ENCODE assay signal across 9 cellular contexts in genomic region chr10:31939797-31940708, GRCh38. TPM values are rescaled to one million over a fixed set of nuclear protein-coding genes. Genes with fewer than 3 reads are reported as not detected.
A peak's percentile ranks its signal among the peaks of the same experiment; 100 is the strongest.
DNase-seq lines count a peak whose midpoint lies in the region; ATAC-seq and TF ChIP-seq lines count a peak whose summit lies in the region.
"Had no signal": no experiment of that assay in that cellular context is flagged by ENCODE, and none has a peak within 500 bp of the region (broad histone marks: within the 10 kb centered on the region; RNA-seq: fewer than 3 reads in every experiment).

No MANE protein-coding gene starts in this region.

- H3K4me3 ChIP-seq in HEK293 (ENCODE audit: low read depth, low read length): no peak overlapping the region
- no peak overlapping the region for H3K4me3 ChIP-seq in SJCRH30
- H3K4me3 ChIP-seq in fibroblast of mammary gland (ENCODE audit: control insufficient read depth, low read depth, low read length): no peak overlapping the region
- H3K4me3 ChIP-seq in skeletal muscle satellite cell (ENCODE audit: low read length): no peak overlapping the region

- peaks cover 6% of the 10 kb centered on the region for H3K27me3 Mint-ChIP-seq in activated CD8-positive, alpha-beta memory T cell treated with anti-CD3 and anti-CD28 coated beads, Interleukin-2, amount 10 ng/mL, durations not matched to agents 7 days and 5 days

- POLR2A ChIA-PET in HEK293 (lab: Yijun Ruan, JAX): interaction anchor here (1.0 kb wide), 1 partner anchor 10 kb away, joined by 4 read pairs; no protein-coding TSS in a partner anchor

- no peak for TF ChIP-seq CTCF in HEK293 (tag by site-specific recombination; IDR thresholded peaks at IDR 0.05)
- no peak for TF ChIP-seq CTCF in fibroblast of mammary gland (conservative IDR thresholded peaks at IDR 0.05; ENCODE audit: control insufficient read depth, insufficient read depth, low read depth, low read length)

- no peak overlapping the region for H3K4me3 Mint-ChIP-seq in activated CD8-positive, alpha-beta memory T cell treated with anti-CD3 and anti-CD28 coated beads, Interleukin-2, amount 10 ng/mL, durations not matched to agents 7 days and 5 days

- H3K27ac ChIP-seq in HEK293 (ENCODE audit: extremely low read depth, low read depth, low read length) (no peak overlapping the region), SJCRH30 (peak overlapping the region; percentile 71)

- peak overlapping the region; percentile 64 for H3K4me2 ChIP-seq in skeletal muscle satellite cell (ENCODE audit: low read length)

- peaks cover 5% of the 10 kb centered on the region for H3K4me1 ChIP-seq in HEK293 (ENCODE audit: control insufficient read depth, insufficient read depth, low read length)
- peaks cover 30% of the 10 kb centered on the region for H3K4me1 ChIP-seq in SJCRH30
- H3K4me1 ChIP-seq in skeletal muscle satellite cell (ENCODE audit: control insufficient read depth, insufficient read depth, low read length): peaks cover 43% of the 10 kb centered on the region

- DNase-seq in SJCRH30: no peak
- peak; percentile 39 for DNase-seq in fibroblast of mammary gland (ENCODE audit: low read depth)
- DNase-seq in NCI-H2227 (lab: John Stamatoyannopoulos, UW; ENCODE audit: unreplicated experiment): no peak
- no peak for DNase-seq in NCI-H187 (lab: John Stamatoyannopoulos, UW)
- DNase-seq in NK-92 (lab: John Stamatoyannopoulos, UW; ENCODE audit: unreplicated experiment): no peak
- no peak for DNase-seq in activated CD8-positive, alpha-beta memory T cell treated with anti-CD3 and anti-CD28 coated beads, Interleukin-2, amount 10 ng/mL, durations not matched to agents 7 days and 5 days
- DNase-seq: NCI-H748 treated with DMSO at 0.1 percent for 48 hours had no signal

- H3K36me3 ChIP-seq in HEK293 (ENCODE audit: control insufficient read depth in 2 of 2, insufficient read depth in 1 of 2, low read length in 2 of 2): no peaks in the 10 kb centered on the region
- H3K36me3 ChIP-seq in SJCRH30: no peaks in the 10 kb centered on the region
- no peaks in the 10 kb centered on the region for H3K36me3 ChIP-seq in skeletal muscle satellite cell (ENCODE audit: insufficient read depth, low read length)

- H3K9me3 ChIP-seq in HEK293 (ENCODE audit: control insufficient read depth, insufficient read depth, low read depth, low read length) (no peaks in the 10 kb centered on the region), SJCRH30 (replicated peaks) (no peaks in the 10 kb centered on the region), skeletal muscle satellite cell (replicated peaks; ENCODE audit: low read length) (no peaks in the 10 kb centered on the region)

- CTCF ChIA-PET in HEK293 (lab: Yijun Ruan, JAX): interaction anchor here (0.6 kb wide), 1 partner anchor 134 kb away, joined by 4 read pairs; no protein-coding TSS in a partner anchor
- CTCF ChIA-PET in activated CD8-positive, alpha-beta memory T cell treated with anti-CD3 and anti-CD28 coated beads, Interleukin-2, amount 10 ng/mL, durations not matched to agents 7 days and 5 days (lab: Charles Lee): no interaction called here

- H3K9me3 Mint-ChIP-seq in activated CD8-positive, alpha-beta memory T cell treated with anti-CD3 and anti-CD28 coated beads, Interleukin-2, amount 10 ng/mL, durations not matched to agents 7 days and 5 days (ENCODE audit: low read depth): no peaks in the 10 kb centered on the region

- peaks cover 7% of the 10 kb centered on the region for H3K4me1 Mint-ChIP-seq in activated CD8-positive, alpha-beta memory T cell treated with anti-CD3 and anti-CD28 coated beads, Interleukin-2, amount 10 ng/mL, durations not matched to agents 7 days and 5 days

- H3K36me3 Mint-ChIP-seq in activated CD8-positive, alpha-beta memory T cell treated with anti-CD3 and anti-CD28 coated beads, Interleukin-2, amount 10 ng/mL, durations not matched to agents 7 days and 5 days: no peaks in the 10 kb centered on the region

- H3K27me3 ChIP-seq in SJCRH30 (no peaks in the 10 kb centered on the region), skeletal muscle satellite cell (ENCODE audit: control insufficient read depth, insufficient read depth, low read length) (no peaks in the 10 kb centered on the region)

- no peak for ATAC-seq in activated CD8-positive, alpha-beta memory T cell treated with anti-CD3 and anti-CD28 coated beads, Interleukin-2, amount 10 ng/mL, durations not matched to agents 7 days and 5 days

- peak overlapping the region; percentile 60 for H3K9ac ChIP-seq in skeletal muscle satellite cell (ENCODE audit: low read depth, low read length)

- H3K27ac Mint-ChIP-seq in activated CD8-positive, alpha-beta memory T cell treated with anti-CD3 and anti-CD28 coated beads, Interleukin-2, amount 10 ng/mL, durations not matched to agents 7 days and 5 days: no peak overlapping the region

TF ChIP-seq in HEK293, 187 proteins besides CTCF, POLR2A, EP300 and RAD21:
- TF ChIP-seq PRDM1 (tag by site-specific recombination; IDR thresholded peaks at IDR 0.05) (0 out of 2 replicates have a peak, but pooled peaks have one; percentile 6), HOXC10 (CRISPR knock-in tag; IDR thresholded peaks at IDR 0.05) (no peak)
TF ChIP-seq in HEK293: peak in this region for 1.

RNA-seq across cellular contexts. Expression of gene ARHGAP12, which starts 11.4 kb away (rescaled TPM):
- total RNA-seq in SJCRH30 (2014; rRNA removed; shearing (Covaris generic)): 45.7 and 47.2 TPM in 2 replicates
- 31.2 and 38.0 TPM in 2 replicates for total RNA-seq in skeletal muscle satellite cell (2012; rRNA removed)
- total RNA-seq in activated CD8-positive, alpha-beta memory T cell treated with anti-CD3 and anti-CD28 coated beads, Interleukin-2, amount 10 ng/mL, durations not matched to agents 7 days and 5 days: 1 to 10 TPM; 3.0 to 7.8 TPM
